ENCODE assay signal across 23 cellular contexts in genomic region chr11:126870021-126870420, GRCh38.
"Had no signal": no experiment of that assay in that cellular context is flagged by ENCODE, and none has a peak within 500 bp of the region (broad histone marks: within the 10 kb centered on the region; RNA-seq: fewer than 3 reads in every experiment).

No MANE protein-coding gene starts in this region.

- H3K36me3 Mint-ChIP-seq: activated naive CD8-positive, alpha-beta T cell had no signal

- H3K4me3 Mint-ChIP-seq: activated CD8-positive, alpha-beta T cell treated with anti-CD3 and anti-CD28 coated beads, Interleukin-2, amount 10 ng/mL, durations not matched to agents 7 days and 5 days; activated naive CD4-positive, alpha-beta T cell treated with anti-CD3 and anti-CD28 coated beads for 36 hours; activated naive CD8-positive, alpha-beta T cell had no signal

- H3K9me3 Mint-ChIP-seq: activated naive CD4-positive, alpha-beta T cell treated with anti-CD3 and anti-CD28 coated beads for 36 hours had no signal

- H3K27ac Mint-ChIP-seq: activated CD8-positive, alpha-beta T cell treated with anti-CD3 and anti-CD28 coated beads, Interleukin-2, amount 10 ng/mL, durations not matched to agents 7 days and 5 days; activated naive CD4-positive, alpha-beta T cell treated with anti-CD3 and anti-CD28 coated beads for 36 hours; activated naive CD8-positive, alpha-beta T cell had no signal

- ATAC-seq: activated CD4-positive, CD25-positive, alpha-beta regulatory T cell treated with anti-CD3 and anti-CD28 coated beads, Interleukin-2, amount 50 U/mL, for 24 hours; activated CD8-positive, alpha-beta T cell treated with anti-CD3 and anti-CD28 coated beads, Interleukin-2, amount 10 ng/mL, durations not matched to agents 7 days and 5 days; K562; Right ventricle myocardium inferior had no signal

- DNase-seq: activated CD4-positive, alpha-beta T cell treated with anti-CD3 and anti-CD28 coated beads for 48 hours; activated CD4-positive, alpha-beta T cell treated with anti-CD3 and anti-CD28 coated beads, Interleukin-2, amount 50 U/mL, for 4 hours; activated CD8-positive, alpha-beta memory T cell treated with anti-CD3 and anti-CD28 coated beads, Interleukin-2, amount 50 U/mL, for 48 hours; activated CD8-positive, alpha-beta T cell treated with anti-CD3 and anti-CD28 coated beads, Interleukin-2, amount 10 ng/mL, durations not matched to agents 7 days and 5 days; activated gamma-delta T cell; activated naive CD4-positive, alpha-beta T cell treated with anti-CD3 and anti-CD28 coated beads for 36 hours; activated T-cell treated with anti-CD3 and anti-CD28 coated beads, Interleukin-2, amount 50 U/mL, for 1 hour; cerebellar nuclear complex; Karpas-422; NCI-H1092; NCI-H1417; NCI-H1930; NCI-H2171; NCI-H2227 treated with DMSO at 0.1 percent for 48 hours; NCI-H526; NCI-H774; RPMI8226; T-helper 1 cell; WERI-Rb-1 had no signal
